11 cellular contexts compared by ENCODE assay signal in the genomic region with DNA sequence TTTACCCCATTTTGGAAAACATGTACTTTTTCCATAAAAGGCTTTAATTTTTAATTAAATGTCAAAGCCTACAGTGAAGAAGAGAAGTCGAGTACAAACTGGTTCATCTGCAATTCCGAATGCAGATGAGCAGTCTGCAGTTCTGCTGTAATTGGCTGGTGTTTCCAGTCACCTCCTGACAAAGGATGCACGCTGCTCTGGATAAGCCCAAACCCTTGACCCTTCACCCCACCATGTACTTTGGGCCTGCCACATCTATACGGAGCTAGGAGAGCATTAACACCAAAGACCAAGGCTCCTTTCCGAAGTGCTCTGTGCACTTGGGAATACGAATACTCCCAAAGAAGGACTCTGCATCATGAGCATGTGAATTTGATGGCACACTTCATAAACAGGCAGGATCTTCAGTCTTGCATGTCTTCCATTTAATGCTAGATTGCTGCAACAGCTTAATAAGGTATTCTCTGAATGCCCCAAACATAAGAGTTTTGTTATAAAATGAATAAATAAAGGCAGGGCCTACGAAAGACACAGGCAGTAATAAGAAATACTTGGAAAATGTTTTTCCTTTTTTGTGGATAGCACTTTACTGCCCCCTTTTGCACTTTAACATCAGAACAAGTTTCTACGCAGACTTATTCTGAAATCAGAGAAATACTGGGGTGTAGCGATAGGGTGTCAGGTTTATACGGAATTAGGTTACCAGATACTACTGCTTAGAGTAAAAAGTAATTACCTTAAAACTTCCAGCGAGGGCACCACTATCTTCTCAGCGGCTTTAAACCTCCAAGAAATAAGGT. TPM values are rescaled to one million over a fixed set of nuclear protein-coding genes. Genes with fewer than 3 reads are reported as not detected.
DNase-seq lines count a peak whose midpoint lies in the region; ATAC-seq lines count a peak whose summit lies in the region.
"Had no signal": no experiment of that assay in that cellular context is flagged by ENCODE, and none has a peak within 500 bp of the region (broad histone marks: within the 10 kb centered on the region; RNA-seq: fewer than 3 reads in every experiment).

No MANE protein-coding gene starts in this region.

- H3K27ac ChIP-seq in epithelial cell of prostate (peak overlapping the region; percentile 56), trophoblast cell (ENCODE audit: low read depth, low read length) (no peak overlapping the region)

- no peak overlapping the region for H3K18ac ChIP-seq in trophoblast cell (ENCODE audit: low read length)

- peaks cover 29% of the 10 kb centered on the region for H3K27me3 Mint-ChIP-seq in activated CD8-positive, alpha-beta memory T cell treated with anti-CD3 and anti-CD28 coated beads, Interleukin-2, amount 10 ng/mL, durations not matched to agents 7 days and 5 days

- H2BK12ac ChIP-seq in trophoblast cell (ENCODE audit: low read length): no peak overlapping the region

- H3K4me3 ChIP-seq in trophoblast cell (ENCODE audit: low read depth, low read length): no peak overlapping the region

- H3K4me1 Mint-ChIP-seq in activated CD8-positive, alpha-beta memory T cell treated with anti-CD3 and anti-CD28 coated beads, Interleukin-2, amount 10 ng/mL, durations not matched to agents 7 days and 5 days: no peaks in the 10 kb centered on the region
- H3K4me1 Mint-ChIP-seq: activated CD4-positive, alpha-beta T cell treated with anti-CD3 and anti-CD28 coated beads, Interleukin-2, amount 10 ng/mL, durations not matched to agents 24 days and 14 days had no signal

- no CpG with 5 or more reads among the region's 12 CpGs for WGBS in trophoblast cell (ENCODE audit: extremely low coverage, insufficient coverage, insufficient read length)

- H4K12ac ChIP-seq in trophoblast cell (ENCODE audit: low read depth, low read length): no peak overlapping the region

- no peaks in the 10 kb centered on the region for H3K27me3 ChIP-seq in trophoblast cell (ENCODE audit: insufficient read depth, low read length)

- H3K79me2 ChIP-seq in trophoblast cell (ENCODE audit: control insufficient read depth, insufficient read depth, low read length, poor library complexity): peaks cover 20% of the 10 kb centered on the region

- no peak overlapping the region for H4K91ac ChIP-seq in trophoblast cell (ENCODE audit: low read depth, low read length)

- H3K9me3 Mint-ChIP-seq in activated CD8-positive, alpha-beta memory T cell treated with anti-CD3 and anti-CD28 coated beads, Interleukin-2, amount 10 ng/mL, durations not matched to agents 7 days and 5 days (ENCODE audit: low read depth): no peaks in the 10 kb centered on the region
- H3K9me3 Mint-ChIP-seq: activated CD4-positive, alpha-beta T cell treated with anti-CD3 and anti-CD28 coated beads, Interleukin-2, amount 10 ng/mL, durations not matched to agents 24 days and 14 days had no signal

- ATAC-seq in activated CD8-positive, alpha-beta memory T cell treated with anti-CD3 and anti-CD28 coated beads, Interleukin-2, amount 10 ng/mL, durations not matched to agents 7 days and 5 days: no peak

- H3K36me3 Mint-ChIP-seq in activated CD8-positive, alpha-beta memory T cell treated with anti-CD3 and anti-CD28 coated beads, Interleukin-2, amount 10 ng/mL, durations not matched to agents 7 days and 5 days: no peaks in the 10 kb centered on the region

- DNase-seq in ELR (ENCODE audit: low read depth) (peak; percentile 48), NCI-H510A treated with DMSO at 0.1 percent for 48 hours (lab: John Stamatoyannopoulos, UW) (peak; percentile 81), epithelial cell of prostate (ENCODE audit: low read depth, low spot score) (no peak), trophoblast cell (no peak), DMS79 (lab: John Stamatoyannopoulos, UW) (no peak), foreskin melanocyte (no peak)
- no peak for DNase-seq in NK-92 treated with Interleukin-12 subunit alpha and Interleukin-12 subunit beta, amount 100 ng/mL, for 24 hours (lab: John Stamatoyannopoulos, UW)
- no peak for DNase-seq in activated CD8-positive, alpha-beta memory T cell treated with anti-CD3 and anti-CD28 coated beads, Interleukin-2, amount 10 ng/mL, durations not matched to agents 7 days and 5 days
- DNase-seq: activated CD4-positive, alpha-beta T cell treated with anti-CD3 and anti-CD28 coated beads, Interleukin-2, amount 10 ng/mL, durations not matched to agents 24 days and 14 days; cerebellar nuclear complex; NCI-H446 treated with DMSO at 0.1 percent for 48 hours had no signal

- peak overlapping the region; percentile 49 for H3K4ac ChIP-seq in trophoblast cell (ENCODE audit: low read depth, low read length)

- no peak overlapping the region for H2BK120ac ChIP-seq in trophoblast cell (ENCODE audit: insufficient read depth, low read length, poor library complexity)

- no peak overlapping the region for H3K4me3 Mint-ChIP-seq in activated CD8-positive, alpha-beta memory T cell treated with anti-CD3 and anti-CD28 coated beads, Interleukin-2, amount 10 ng/mL, durations not matched to agents 7 days and 5 days
- H3K4me3 Mint-ChIP-seq: activated CD4-positive, alpha-beta T cell treated with anti-CD3 and anti-CD28 coated beads, Interleukin-2, amount 10 ng/mL, durations not matched to agents 24 days and 14 days had no signal

- H2AFZ ChIP-seq in trophoblast cell (ENCODE audit: insufficient read depth, low read length, poor library complexity): no peak overlapping the region

- H2BK5ac ChIP-seq in trophoblast cell (ENCODE audit: low read depth, low read length, poor library complexity): no peak overlapping the region

- no peaks in the 10 kb centered on the region for H3K79me1 ChIP-seq in trophoblast cell (ENCODE audit: low read length)

- H3K4me2 ChIP-seq in trophoblast cell (ENCODE audit: low read length): no peak overlapping the region

- CTCF ChIA-PET in activated CD8-positive, alpha-beta memory T cell treated with anti-CD3 and anti-CD28 coated beads, Interleukin-2, amount 10 ng/mL, durations not matched to agents 7 days and 5 days (lab: Charles Lee): no interaction called here

- H3K36me3 ChIP-seq in trophoblast cell (ENCODE audit: control insufficient read depth in 1 of 2, insufficient read depth in 2 of 2, low read length in 2 of 2): peaks cover 2 to 10% of the 10 kb centered on the region in 2 experiments

- no peak overlapping the region for H3K23ac ChIP-seq in trophoblast cell (ENCODE audit: low read length)

- no peak overlapping the region for H3K14ac ChIP-seq in trophoblast cell (ENCODE audit: low read length)

- no peak overlapping the region for H4K8ac ChIP-seq in trophoblast cell (ENCODE audit: low read depth, low read length)

- peaks cover 10 to 24% of the 10 kb centered on the region in 2 experiments for H3K4me1 ChIP-seq in trophoblast cell (ENCODE audit: control insufficient read depth in 1 of 2, insufficient read depth in 2 of 2, low read length in 2 of 2)

- no peak overlapping the region for H2AK5ac ChIP-seq in trophoblast cell (ENCODE audit: low read length)

- H3K27ac Mint-ChIP-seq in activated CD8-positive, alpha-beta memory T cell treated with anti-CD3 and anti-CD28 coated beads, Interleukin-2, amount 10 ng/mL, durations not matched to agents 7 days and 5 days: no peak overlapping the region
- H3K27ac Mint-ChIP-seq: activated CD4-positive, alpha-beta T cell treated with anti-CD3 and anti-CD28 coated beads, Interleukin-2, amount 10 ng/mL, durations not matched to agents 24 days and 14 days had no signal

- H3K9ac ChIP-seq in trophoblast cell (ENCODE audit: low read length): no peak overlapping the region

- no peaks in the 10 kb centered on the region for H3K9me3 ChIP-seq in trophoblast cell (ENCODE audit: insufficient read depth, low read depth, low read length)

RNA-seq across cellular contexts. Expression of a gene that starts 15.1 kb away (rescaled TPM):
- polyA plus RNA-seq in trophoblast cell (2013): 67.0 and 70.6 TPM in 2 replicates
- under 1 TPM in 1 of 2 experiments, not detected in 1; 0.14 TPM for total RNA-seq in activated CD8-positive, alpha-beta memory T cell treated with anti-CD3 and anti-CD28 coated beads, Interleukin-2, amount 10 ng/mL, durations not matched to agents 7 days and 5 days

RNA-seq across cellular contexts. Expression of a gene that starts 47.5 kb away (rescaled TPM):
- 92.8 and 95.6 TPM in 2 replicates for polyA plus RNA-seq in trophoblast cell (2013)
- 100 to 1,000 TPM; 111 to 138 TPM for total RNA-seq in activated CD8-positive, alpha-beta memory T cell treated with anti-CD3 and anti-CD28 coated beads, Interleukin-2, amount 10 ng/mL, durations not matched to agents 7 days and 5 days

Comparison
In these comparisons a context has a peak if more than half of its experiments do, and no peak if none do; other contexts are left out.
1. DNase-seq: peak in ELR (single experiment) and NCI-H510A treated with DMSO at 0.1 percent for 48 hours (single experiment); none in epithelial cell of prostate (single experiment), trophoblast cell (0 of 2), DMS79 (single experiment), NK-92 treated with Interleukin-12 subunit alpha and Interleukin-12 subunit beta, amount 100 ng/mL, for 24 hours (single experiment), activated CD8-positive, alpha-beta memory T cell treated with anti-CD3 and anti-CD28 coated beads, Interleukin-2, amount 10 ng/mL, durations not matched to agents 7 days and 5 days (single experiment) and foreskin melanocyte (single experiment).